In the genomic region with DNA sequence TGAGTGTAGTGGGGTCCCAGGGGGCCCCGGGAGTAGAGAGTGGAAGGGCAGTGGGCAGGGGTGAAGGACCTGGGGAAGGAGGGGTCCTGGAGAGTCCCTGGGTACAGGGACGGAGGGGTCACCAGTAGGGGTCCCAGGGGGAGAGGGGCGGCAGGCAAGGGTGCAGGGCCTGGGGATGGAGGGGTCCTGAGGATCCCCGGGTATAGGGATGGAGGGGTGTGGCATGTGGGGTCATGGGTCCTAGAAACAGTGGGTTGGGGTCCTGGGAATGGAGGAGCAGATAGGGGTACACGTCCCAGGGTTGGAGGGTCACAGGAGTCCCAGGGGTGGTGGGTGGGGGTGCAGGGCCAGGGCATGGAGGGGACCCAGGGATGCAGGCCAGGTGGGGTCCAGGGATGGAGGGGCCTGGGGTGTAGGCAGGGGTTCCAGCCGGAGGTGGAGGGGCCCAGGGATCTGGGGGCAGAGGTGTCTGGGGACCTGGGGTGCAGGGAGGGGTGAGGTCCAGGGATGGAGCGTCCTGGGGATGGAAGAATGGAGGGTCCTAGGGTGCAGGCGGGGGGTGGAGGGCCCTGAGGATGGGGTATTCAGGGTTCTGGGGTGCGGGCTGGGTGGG, we compare ENCODE assay signal across 9 cellular contexts. TPM values are rescaled to one million over a fixed set of nuclear protein-coding genes. Genes with fewer than 3 reads are reported as not detected.
A peak's percentile ranks its signal among the peaks of the same experiment; 100 is the strongest.
DNase-seq lines count a peak whose midpoint lies in the region; ATAC-seq and TF ChIP-seq lines count a peak whose summit lies in the region.
"Had no signal": no experiment of that assay in that cellular context is flagged by ENCODE, and none has a peak within 500 bp of the region (broad histone marks: within the 10 kb centered on the region; RNA-seq: fewer than 3 reads in every experiment).

No MANE protein-coding gene starts in this region.

- H3K4me3 Mint-ChIP-seq in activated B cell treated with CpG ODN at 0.5 μM for 24 hours = peak overlapping the region; percentile 63

- H3K27me3 Mint-ChIP-seq in activated B cell treated with CpG ODN at 0.5 μM for 24 hours = no peaks in the 10 kb centered on the region

- no peaks in the 10 kb centered on the region for H3K9me3 Mint-ChIP-seq in activated B cell treated with CpG ODN at 0.5 μM for 24 hours
- H3K9me3 Mint-ChIP-seq: neural crest cell had no signal

- H3K27ac ChIP-seq in skin epidermis = peak overlapping the region in 12 of 21 experiments; percentile 62 to 87 (median 76)

- CTCF ChIA-PET in activated B cell treated with CpG ODN at 0.5 μM for 24 hours (lab: Charles Lee) = no interaction called here

- H3K36me3 ChIP-seq in H7 (replicated peaks; ENCODE audit: control insufficient read depth, insufficient read depth, low read length) = no peaks in the 10 kb centered on the region; the same call in 1 of the 2 replicates

- intact Hi-C loops in activated B cell treated with CpG ODN at 0.5 μM for 24 hours (cut with micrococcal nuclease) = loop anchor here (2.0 kb wide), 1 partner anchor 71 kb away; no protein-coding TSS in a partner anchor

- H3K36me3 Mint-ChIP-seq in activated B cell treated with CpG ODN at 0.5 μM for 24 hours (ENCODE audit: low read depth) = peaks cover 15% of the 10 kb centered on the region

- TF ChIP-seq CTCF in activated B cell treated with CpG ODN at 0.5 μM for 24 hours (IDR thresholded peaks at IDR 0.05) (no peak), fibroblast of villous mesenchyme (IDR thresholded peaks at IDR 0.05; ENCODE audit: insufficient read depth, low read depth, low read length) (no peak)

- POLR2A ChIA-PET in activated B cell treated with CpG ODN at 0.5 μM for 24 hours (lab: Charles Lee) = interaction anchor here (1.0 kb wide), 1 partner anchor 117 kb away, joined by 3 read pairs; no protein-coding TSS in a partner anchor

- H3K4me3 ChIP-seq in H7 (ENCODE audit: insufficient read depth, low read depth, low read length) = no peak overlapping the region
- peak overlapping the region; percentile 63 for H3K4me3 ChIP-seq in fibroblast of villous mesenchyme (ENCODE audit: low read depth, low read length)
- peak overlapping the region in 5 of 7 experiments; percentile 48 to 69 (median 56) for H3K4me3 ChIP-seq in skin epidermis

- peaks cover 26% of the 10 kb centered on the region for H3K4me1 Mint-ChIP-seq in activated B cell treated with CpG ODN at 0.5 μM for 24 hours

- DNase-seq in H7 = peak; percentile 76
- no peak for DNase-seq in activated B cell treated with CpG ODN at 0.5 μM for 24 hours
- DNase-seq in fibroblast of villous mesenchyme (ENCODE audit: low read depth) = no peak
- DNase-seq in NCI-H1092 (lab: John Stamatoyannopoulos, UW) = no peak
- DNase-seq in AG08395 (ENCODE audit: low spot score) = no peak

- H3K27me3 ChIP-seq in H7 (ENCODE audit: control insufficient read depth, insufficient read depth, low read length) = no peaks in the 10 kb centered on the region

- no peak overlapping the region for H3K27ac Mint-ChIP-seq in activated B cell treated with CpG ODN at 0.5 μM for 24 hours

- ATAC-seq in activated B cell treated with CpG ODN at 0.5 μM for 24 hours (ENCODE audit: low read depth) (no peak), HG03565 (IDR thresholded peaks at IDR 0.05; ENCODE audit: unreplicated experiment) (no peak), GM18517 (IDR thresholded peaks at IDR 0.05; ENCODE audit: unreplicated experiment) (no peak)

RNA-seq across cellular contexts. Expression of a gene that starts 1.3 kb away (rescaled TPM):
- 126 and 129 TPM in 2 replicates for total RNA-seq in H7 (2014; rRNA removed; shearing (Covaris generic))
- total RNA-seq in activated B cell treated with CpG ODN at 0.5 μM for 24 hours (55.1 and 57.3 TPM in 2 replicates), fibroblast of villous mesenchyme (46.6 and 51.5 TPM in 2 replicates)

RNA-seq across cellular contexts. Expression of a gene that starts 36.9 kb away (rescaled TPM):
- total RNA-seq in H7 (2014; rRNA removed; shearing (Covaris generic)) = 130 and 135 TPM in 2 replicates
- 1,134 and 1,197 TPM in 2 replicates for total RNA-seq in activated B cell treated with CpG ODN at 0.5 μM for 24 hours
- total RNA-seq in fibroblast of villous mesenchyme = 59.2 and 80.9 TPM in 2 replicates
